In genomic region chr10:3270597-3270996, GRCh38 we compare ENCODE assay signal across 19 cellular contexts.
DNase-seq lines count a peak whose midpoint lies in the region; ATAC-seq and TF ChIP-seq lines count a peak whose summit lies in the region.
"Had no signal": no experiment of that assay in that cellular context is flagged by ENCODE, and none has a peak within 500 bp of the region (broad histone marks: within the 10 kb centered on the region; RNA-seq: fewer than 3 reads in every experiment).

No MANE protein-coding gene starts in this region.

- H4K12ac ChIP-seq in trophoblast cell (ENCODE audit: low read depth, low read length), result no peak overlapping the region

- peaks cover 2% of the 10 kb centered on the region; the same call in 1 of the 3 replicates for H3K9me3 Mint-ChIP-seq in GM23338

- H4K20me1 ChIP-seq in GM23338 (replicated peaks; ENCODE audit: insufficient read depth), result no peaks in the 10 kb centered on the region

- H3K27me3 Mint-ChIP-seq in GM23338 (ENCODE audit: insufficient read depth, low read depth, poor library complexity), result peaks cover 11% of the 10 kb centered on the region

- peak overlapping the region; percentile 20; the same call in 1 of the 2 replicates for H3K4me2 ChIP-seq in GM23338
- H3K4me2 ChIP-seq in trophoblast cell (ENCODE audit: low read length), result no peak overlapping the region

- no peak overlapping the region for H2AK5ac ChIP-seq in trophoblast cell (ENCODE audit: low read length)

- no peak overlapping the region for H2BK5ac ChIP-seq in trophoblast cell (ENCODE audit: low read depth, low read length, poor library complexity)

- WGBS in trophoblast cell (ENCODE audit: extremely low coverage, insufficient coverage, insufficient read length), result no CpG with 5 or more reads among the region's 7 CpGs

- peaks cover 44% of the 10 kb centered on the region for H3K4me1 ChIP-seq in GM23338 (ENCODE audit: insufficient read depth)
- H3K4me1 ChIP-seq in trophoblast cell (ENCODE audit: control insufficient read depth in 1 of 2, insufficient read depth in 2 of 2, low read length in 2 of 2), result no peaks in the 10 kb centered on the region
- H3K4me1 ChIP-seq: HAP-1 had no signal

- no peak overlapping the region for H2BK12ac ChIP-seq in trophoblast cell (ENCODE audit: low read length)

- H3K79me2 ChIP-seq in GM23338 (replicated peaks; ENCODE audit: insufficient read depth) (no peaks in the 10 kb centered on the region), trophoblast cell (ENCODE audit: control insufficient read depth, insufficient read depth, low read length, poor library complexity) (no peaks in the 10 kb centered on the region)

- H3K27ac ChIP-seq in GM23338 (ENCODE audit: low read depth) (no peak overlapping the region), trophoblast cell (ENCODE audit: low read depth, low read length) (no peak overlapping the region)
- H3K27ac ChIP-seq: C4-2B had no signal

- H3K27me3 ChIP-seq in GM23338 (ENCODE audit: insufficient read depth) (no peaks in the 10 kb centered on the region), trophoblast cell (ENCODE audit: insufficient read depth, low read length) (no peaks in the 10 kb centered on the region)

- H3K9me3 ChIP-seq in trophoblast cell (ENCODE audit: insufficient read depth, low read depth, low read length), result no peaks in the 10 kb centered on the region
- H3K9me3 ChIP-seq: HAP-1 had no signal

- DNase-seq in GM23338 (ENCODE audit: low spot score) (no peak), OCI-M1 (lab: John Stamatoyannopoulos, UW) (peak; percentile 2), fibroblast of villous mesenchyme (ENCODE audit: low read depth) (peak; percentile 52), trophoblast cell (peak; percentile 64 to 83), GM03348 (ENCODE audit: low spot score) (no peak), ureter (ENCODE audit: low spot score) (no peak)
- DNase-seq in stimulated activated naive CD8-positive, alpha-beta T cell treated with anti-CD3 and anti-CD28 coated beads, Interleukin-15, Interleukin-2, amounts not matched to agents 100 U/mL and 50 U/mL, for 24 hours, result no peak
- DNase-seq: COR-L47, DMS153, Kasumi-1, MV-4-11, NCI-H1436 treated with DMSO at 0.1 percent for 48 hours, NCI-H2107, NCI-H446, Right ventricle myocardium superior had no signal

- H3K27ac Mint-ChIP-seq in GM23338, result no peak overlapping the region

- H3K9me2 ChIP-seq in GM23338 (ENCODE audit: insufficient read depth), result 0 out of 2 replicates have a peak, but pooled peaks cover 5% of the 10 kb centered on the region

- H4K91ac ChIP-seq in trophoblast cell (ENCODE audit: low read depth, low read length), result no peak overlapping the region

- H3K4me3 Mint-ChIP-seq in GM23338, result no peak overlapping the region

- H3K36me3 ChIP-seq in GM23338 (ENCODE audit: insufficient read depth) (no peaks in the 10 kb centered on the region), trophoblast cell (ENCODE audit: control insufficient read depth in 1 of 2, insufficient read depth in 2 of 2, low read length in 2 of 2) (no peaks in the 10 kb centered on the region)
- H3K36me3 ChIP-seq: HAP-1 had no signal

- H3F3A ChIP-seq in GM23338 (replicated peaks; ENCODE audit: low read depth), result no peaks in the 10 kb centered on the region

- H2AFZ ChIP-seq in GM23338, result peak overlapping the region; percentile 91
- no peak overlapping the region for H2AFZ ChIP-seq in trophoblast cell (ENCODE audit: insufficient read depth, low read length, poor library complexity)

- no peaks in the 10 kb centered on the region for H3K36me3 Mint-ChIP-seq in GM23338 (ENCODE audit: low read depth)

- no peak overlapping the region for H2BK120ac ChIP-seq in trophoblast cell (ENCODE audit: insufficient read depth, low read length, poor library complexity)

- H4K8ac ChIP-seq in trophoblast cell (ENCODE audit: low read depth, low read length), result no peak overlapping the region

- H3K4me1 Mint-ChIP-seq in GM23338, result peaks cover 49% of the 10 kb centered on the region

- no peak for ATAC-seq in GM23338
- ATAC-seq in stimulated activated naive CD8-positive, alpha-beta T cell treated with anti-CD3 and anti-CD28 coated beads, Interleukin-15, Interleukin-2, amounts not matched to agents 100 U/mL and 50 U/mL, for 24 hours, result no peak
- no peak for ATAC-seq in GM21717 (IDR thresholded peaks at IDR 0.05; ENCODE audit: unreplicated experiment)
- ATAC-seq: Panc1 had no signal

- H3K4me3 ChIP-seq in GM23338 (no peak overlapping the region), fibroblast of villous mesenchyme (ENCODE audit: low read depth, low read length) (no peak overlapping the region), trophoblast cell (ENCODE audit: low read depth, low read length) (no peak overlapping the region)
- H3K4me3 ChIP-seq: HAP-1 had no signal

- TF ChIP-seq CTCF in GM23338 (conservative IDR thresholded peaks at IDR 0.05; ENCODE audit: low read depth in 2 of 2), result no peak
- no peak for TF ChIP-seq CTCF in fibroblast of villous mesenchyme (IDR thresholded peaks at IDR 0.05; ENCODE audit: insufficient read depth, low read depth, low read length)

- no peak overlapping the region for H3K4ac ChIP-seq in trophoblast cell (ENCODE audit: low read depth, low read length)

- H3K18ac ChIP-seq in trophoblast cell (ENCODE audit: low read length), result no peak overlapping the region

- H3K23ac ChIP-seq in trophoblast cell (ENCODE audit: low read length), result no peak overlapping the region

- no peaks in the 10 kb centered on the region for H3K79me1 ChIP-seq in trophoblast cell (ENCODE audit: low read length)

- no peak overlapping the region for H3K14ac ChIP-seq in trophoblast cell (ENCODE audit: low read length)

- H3K9ac ChIP-seq in trophoblast cell (ENCODE audit: low read length), result no peak overlapping the region

TF ChIP-seq in GM23338, 12 proteins besides CTCF, POLR2A, EP300 and RAD21 (continues in another document):
- TF ChIP-seq STAT1 (IDR thresholded peaks at IDR 0.05; ENCODE audit: unreplicated experiment) (no peak), ZNF114 (CRISPR knock-in tag; IDR thresholded peaks at IDR 0.05) (no peak), ZNF462 (CRISPR knock-in tag; IDR thresholded peaks at IDR 0.05) (no peak), EZH2phosphoT487 (IDR thresholded peaks at IDR 0.05; ENCODE audit: unreplicated experiment) (no peak), NANOG (IDR thresholded peaks at IDR 0.05; ENCODE audit: borderline replicate concordance) (no peak), CREB1 (CRISPR knock-in tag; IDR thresholded peaks at IDR 0.05; ENCODE audit: low read depth) (no peak), JUNB (IDR thresholded peaks at IDR 0.05; ENCODE audit: unreplicated experiment) (no peak)

Comparison
In these comparisons a context has a peak if more than half of its experiments do, and no peak if none do; other contexts are left out.
1. DNase-seq: peak in OCI-M1 (single experiment), fibroblast of villous mesenchyme (single experiment) and trophoblast cell (2 of 2); none in GM23338 (single experiment), GM03348 (single experiment), stimulated activated naive CD8-positive, alpha-beta T cell treated with anti-CD3 and anti-CD28 coated beads, Interleukin-15, Interleukin-2, amounts not matched to agents 100 U/mL and 50 U/mL, for 24 hours (single experiment) and ureter (single experiment).